In genomic region chr1:172746091-172746949, GRCh38 we compare ENCODE assay signal across 8 cellular contexts.
A peak's percentile ranks its signal among the peaks of the same experiment; 100 is the strongest.
DNase-seq lines count a peak whose midpoint lies in the region; ATAC-seq and TF ChIP-seq lines count a peak whose summit lies in the region.

No MANE protein-coding gene starts in this region.

- H3K27me3 ChIP-seq in mammary epithelial cell (ENCODE audit: insufficient read depth, low read length): no peaks in the 10 kb centered on the region

- TF ChIP-seq CTCF in C4-2B (conservative IDR thresholded peaks at IDR 0.05) (no peak), mammary epithelial cell (conservative IDR thresholded peaks at IDR 0.05 in 1 of 2, IDR thresholded peaks at IDR 0.05 in 1 of 2; ENCODE audit: extremely low read depth in 1 of 2, insufficient read depth in 1 of 2, low read depth in 1 of 2, low read length in 2 of 2) (no peak)

- no peaks in the 10 kb centered on the region for H3K9me3 Mint-ChIP-seq in memory B cell

- intact Hi-C loops in mammary epithelial cell (cut with micrococcal nuclease): loop anchor here (1.0 to 10.0 kb wide), 9 partner anchors 14 to 1996 kb away; partner anchors contain the start of gene KLHL20

- CTCF ChIA-PET in mammary epithelial cell (lab: Charles Lee; ENCODE audit: low non-redundant PET): no interaction called here

- H3K4me1 Mint-ChIP-seq in memory B cell: peaks cover 28% of the 10 kb centered on the region

- no peaks in the 10 kb centered on the region for H3K79me2 ChIP-seq in mammary epithelial cell (ENCODE audit: insufficient read depth, low read length)

- H3K9ac ChIP-seq in mammary epithelial cell (ENCODE audit: insufficient read depth, low read length): peak overlapping the region; percentile 11

- no TSS peak for BruUV-seq in mammary epithelial cell (replicated peaks; lab: Mats Ljungman, UMichigan)

- peak overlapping the region; percentile 34 for H2AFZ ChIP-seq in mammary epithelial cell (ENCODE audit: low read depth, low read length)

- in situ Hi-C loops in mammary epithelial cell (cut with MboI; ENCODE audit: low sequenced_read_pairs in 2 of 2): loop anchor here (10.0 to 25.0 kb wide), 3 partner anchors 448 to 1066 kb away; partner anchors contain the start of genes CENPL (in 1 of the 2), DARS2 (in 1 of the 2) and TNFSF4 (in 1 of the 2)

- DNase-seq in RKO (ENCODE audit: low spot score): peak; percentile 94
- DNase-seq in mammary epithelial cell: peak; percentile 99
- peak in 1 of 2 donors; percentile 25 for DNase-seq in memory B cell (ENCODE audit: low spot score in 2 of 2)
- no peak for DNase-seq in COLO668 (lab: John Stamatoyannopoulos, UW; ENCODE audit: unreplicated experiment)
- no peak for DNase-seq in activated CD4-positive, CD25-positive, alpha-beta regulatory T cell treated with anti-CD3 and anti-CD28 coated beads, Interleukin-2, amount 50 U/mL, for 72 hours

- dilution Hi-C loops in mammary epithelial cell (cut with HindIII; ENCODE audit: low sequenced_read_pairs): no loop called here

- H3K4me1 ChIP-seq in mammary epithelial cell (ENCODE audit: insufficient read depth, low read length): peaks cover 21% of the 10 kb centered on the region

- H3K4me3 ChIP-seq in mammary epithelial cell (replicated peaks in 1 of 3; ENCODE audit: insufficient read depth in 1 of 3, low read depth in 2 of 3, low read length in 3 of 3): no peak overlapping the region

- H3K27ac ChIP-seq in C4-2B: peak overlapping the region; percentile 52; the same call in 1 of the 2 replicates
- H3K27ac ChIP-seq in mammary epithelial cell (ENCODE audit: insufficient read depth, low read depth, low read length): peak overlapping the region; percentile 27

- H4K20me1 ChIP-seq in mammary epithelial cell (ENCODE audit: insufficient read depth, low read length): no peaks in the 10 kb centered on the region

- no peaks in the 10 kb centered on the region for H3K9me3 ChIP-seq in mammary epithelial cell (replicated peaks; ENCODE audit: insufficient read depth, low read length)

- no peaks in the 10 kb centered on the region for H3K36me3 Mint-ChIP-seq in memory B cell

- 5% methylated on average over 3 of the region's 3 CpGs for WGBS in mammary epithelial cell (ENCODE audit: low coverage, missing lambda C conversion rate)

- no peaks in the 10 kb centered on the region for H3K27me3 Mint-ChIP-seq in memory B cell

- peak overlapping the region; percentile 50 for H3K4me2 ChIP-seq in mammary epithelial cell (ENCODE audit: insufficient read depth, low read depth, low read length)

- peak overlapping the region; percentile 21 for H3K4me3 Mint-ChIP-seq in memory B cell

- peak; percentile 80 for ATAC-seq in GM19023 (IDR thresholded peaks at IDR 0.05; ENCODE audit: unreplicated experiment)
- ATAC-seq in HG03103 (IDR thresholded peaks at IDR 0.05; ENCODE audit: low read depth, unreplicated experiment): peak; percentile 68
- ATAC-seq in memory B cell (ENCODE audit: low read depth): peak; percentile 88

- H3K36me3 ChIP-seq in mammary epithelial cell (ENCODE audit: insufficient read depth, low read length): no peaks in the 10 kb centered on the region

- peak overlapping the region; percentile 67 for H3K27ac Mint-ChIP-seq in memory B cell

Comparison
In these comparisons a context has a peak if more than half of its experiments do, and no peak if none do; other contexts are left out.
1. DNase-seq: peak in RKO (single experiment) and mammary epithelial cell (single experiment); none in COLO668 (single experiment) and activated CD4-positive, CD25-positive, alpha-beta regulatory T cell treated with anti-CD3 and anti-CD28 coated beads, Interleukin-2, amount 50 U/mL, for 72 hours (single experiment).
2. Peak in every context shown above with its lines, with median percentiles within 50 percentile points of each other: ATAC-seq.